22 cellular contexts compared by ENCODE assay signal in the genomic region with DNA sequence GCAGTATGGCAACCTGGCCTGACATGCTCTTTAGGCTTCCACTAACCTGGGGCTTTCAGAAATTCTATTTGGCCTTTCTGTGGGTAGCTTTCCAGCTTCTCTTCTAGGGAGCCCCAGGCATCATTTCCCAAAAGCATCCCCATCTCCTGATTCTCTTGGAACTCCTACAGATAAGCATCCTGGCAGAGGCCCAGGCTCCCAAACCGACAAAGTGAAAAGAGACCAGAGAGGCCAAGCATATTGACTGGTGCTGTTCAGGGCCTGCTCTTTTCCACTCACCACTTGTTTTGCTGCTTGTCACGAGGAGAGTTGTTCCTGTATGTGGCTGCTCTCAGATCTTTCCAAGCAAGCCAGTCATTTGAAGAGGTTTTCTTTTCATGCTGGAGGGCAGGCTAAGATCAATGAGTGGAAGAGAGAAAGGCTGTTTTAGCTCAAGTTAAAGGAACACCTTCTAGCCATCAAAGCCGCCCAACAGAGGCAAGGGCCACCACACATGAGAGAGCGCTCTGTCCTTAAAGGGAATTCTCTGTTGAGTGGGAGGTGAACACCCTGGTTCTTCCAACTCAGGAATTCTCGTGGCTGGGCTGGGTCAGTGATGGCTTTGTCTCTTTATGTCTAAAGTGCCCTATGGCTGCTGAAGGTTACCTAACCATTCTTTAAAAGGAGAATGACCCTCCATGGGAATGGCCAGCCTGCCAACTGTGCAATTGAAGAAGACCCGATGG. TPM values are rescaled to one million over a fixed set of nuclear protein-coding genes. Genes with fewer than 3 reads are reported as not detected.
A peak's percentile ranks its signal among the peaks of the same experiment; 100 is the strongest.
DNase-seq lines count a peak whose midpoint lies in the region; ATAC-seq, FAIRE-seq and TF ChIP-seq lines count a peak whose summit lies in the region.
"Had no signal": no experiment of that assay in that cellular context is flagged by ENCODE, and none has a peak within 500 bp of the region (broad histone marks: within the 10 kb centered on the region; RNA-seq: fewer than 3 reads in every experiment).

No MANE protein-coding gene starts in this region.

- H2AFZ ChIP-seq in astrocyte (ENCODE audit: low read depth, low read length) = no peak overlapping the region

- H3K4me2 ChIP-seq in A549 (peak overlapping the region; percentile 59; the same call in 1 of the 3 replicates), astrocyte (ENCODE audit: low read length) (no peak overlapping the region)

- H3K4me3 ChIP-seq in A549 (no peak overlapping the region), HEK293 (ENCODE audit: low read depth, low read length) (no peak overlapping the region), astrocyte (ENCODE audit: insufficient read depth, low read depth, low read length) (no peak overlapping the region), coronary artery (no peak overlapping the region)
- H3K4me3 ChIP-seq: SJCRH30 had no signal

- peaks cover 31% of the 10 kb centered on the region for H3K4me1 Mint-ChIP-seq in astrocyte (ENCODE audit: low read depth, unreplicated experiment)

- no peak for ATAC-seq in A549
- ATAC-seq: HCT116 had no signal

- H4K20me1 ChIP-seq in astrocyte (ENCODE audit: insufficient read depth, low read length) = no peaks in the 10 kb centered on the region

- no peak overlapping the region for H3K4me3 Mint-ChIP-seq in astrocyte (ENCODE audit: unreplicated experiment)
- H3K4me3 Mint-ChIP-seq: CD4-positive, CD25-positive, alpha-beta regulatory T cell had no signal

- peak overlapping the region; percentile 41 for H3K27ac Mint-ChIP-seq in astrocyte (ENCODE audit: unreplicated experiment)
- H3K27ac Mint-ChIP-seq: CD4-positive, CD25-positive, alpha-beta regulatory T cell had no signal

- no peak for TF ChIP-seq POLR2A in A549 (IDR thresholded peaks at IDR 0.05; ENCODE audit: low read length)

- no peak for FAIRE-seq in A549 (lab: Jason Lieb, UNC)
- FAIRE-seq in astrocyte (lab: Jason Lieb, UNC) = no peak
- FAIRE-seq in frontal cortex (lab: Jason Lieb, UNC) = no peak
- FAIRE-seq: A204.1, HTR-8/SVneo had no signal

- H3K4me1 ChIP-seq in A549 (peaks cover 26% of the 10 kb centered on the region), HEK293 (ENCODE audit: control insufficient read depth, insufficient read depth, low read length) (peaks cover 3% of the 10 kb centered on the region; the same call in 1 of the 2 replicates), astrocyte (ENCODE audit: insufficient read depth, low read length) (peaks cover 16% of the 10 kb centered on the region)

- H3K36me3 ChIP-seq in HEK293 (ENCODE audit: control insufficient read depth in 2 of 2, insufficient read depth in 1 of 2, low read length in 2 of 2) (no peaks in the 10 kb centered on the region), astrocyte (ENCODE audit: insufficient read depth, low read length) (no peaks in the 10 kb centered on the region)
- H3K36me3 ChIP-seq: SJCRH30 had no signal

- no peaks in the 10 kb centered on the region for H3K79me2 ChIP-seq in astrocyte (ENCODE audit: insufficient read depth, low read length)

- H3K36me3 Mint-ChIP-seq in astrocyte (ENCODE audit: low read depth, unreplicated experiment) = no peaks in the 10 kb centered on the region
- H3K36me3 Mint-ChIP-seq: CD4-positive, CD25-positive, alpha-beta regulatory T cell had no signal

- no peaks in the 10 kb centered on the region for H3K9me3 Mint-ChIP-seq in astrocyte (ENCODE audit: unreplicated experiment)
- H3K9me3 Mint-ChIP-seq: CD4-positive, CD25-positive, alpha-beta regulatory T cell had no signal

- CTCF ChIA-PET in A549 (lab: Yijun Ruan, JAX) (interaction anchor here (0.6 to 12.5 kb wide), 14 partner anchors 8 to 676 kb away, joined by 3 to 175 read pairs (median 9); no protein-coding TSS in a partner anchor), HEK293 (lab: Yijun Ruan, JAX) (interaction anchor here (0.5 to 5.1 kb wide), 9 partner anchors 8 to 418 kb away, joined by 3 to 70 read pairs (median 9); no protein-coding TSS in a partner anchor)

- POLR2A ChIA-PET in A549 (lab: Yijun Ruan, JAX) = interaction anchor here (1.3 kb wide), 1 partner anchor 339 kb away, joined by 3 read pairs; a partner anchor contains a TSS
- POLR2A ChIA-PET in HEK293 (lab: Yijun Ruan, JAX) = interaction anchor here (0.6 kb wide), 2 partner anchors 36 to 201 kb away, joined by 3 read pairs; no protein-coding TSS in a partner anchor

- H3K9ac ChIP-seq in astrocyte (ENCODE audit: low read length) = no peak overlapping the region

- TF ChIP-seq RAD21 in A549 (conservative IDR thresholded peaks at IDR 0.05 in 1 of 2, IDR thresholded peaks at IDR 0.05 in 1 of 2) = no peak

- 93% methylated on average over 6 of the region's 6 CpGs for whole genome bisulfite sequencing in A549 (ENCODE audit: missing lambda C conversion rate)

- H3K9me3 ChIP-seq in A549 (no peaks in the 10 kb centered on the region), HEK293 (ENCODE audit: control insufficient read depth, insufficient read depth, low read depth, low read length) (no peaks in the 10 kb centered on the region), astrocyte (ENCODE audit: insufficient read depth, low read depth, low read length) (no peaks in the 10 kb centered on the region)
- H3K9me3 ChIP-seq: SJCRH30 had no signal

- H3K27me3 ChIP-seq in astrocyte (ENCODE audit: insufficient read depth, low read length) = no peaks in the 10 kb centered on the region
- H3K27me3 ChIP-seq: SJCRH30 had no signal

- no peaks in the 10 kb centered on the region for H3K27me3 Mint-ChIP-seq in astrocyte (ENCODE audit: low read depth, unreplicated experiment)

- DNase-seq in A549 (ENCODE audit: low read depth in 1 of 2, low spot score in 1 of 2) = no peak
- DNase-seq in astrocyte (ENCODE audit: low read depth) = no peak
- DNase-seq in renal cortical epithelial cell (ENCODE audit: low read depth) = peak; percentile 55
- DNase-seq in frontal cortex (ENCODE audit: low spot score in 2 of 2) = no peak
- DNase-seq in GM20000 (ENCODE audit: low spot score) = no peak
- no peak for DNase-seq in GOT3 (lab: John Stamatoyannopoulos, UW)
- DNase-seq in coronary artery (ENCODE audit: low spot score) = no peak
- DNase-seq: AML-193; CD4-positive, CD25-positive, alpha-beta regulatory T cell; DMS53; NCI-H1417; NCI-H1930; NCI-H2171; NCI-H446; OCI-M1; SJCRH30 had no signal

- peak overlapping the region; percentile 72 to 75 for H3K27ac ChIP-seq in A549
- no peak overlapping the region for H3K27ac ChIP-seq in HEK293 (ENCODE audit: extremely low read depth, low read depth, low read length)
- no peak overlapping the region for H3K27ac ChIP-seq in astrocyte (ENCODE audit: low read depth, low read length)
- no peak overlapping the region for H3K27ac ChIP-seq in coronary artery
- H3K27ac ChIP-seq: HL-60, RWPE1, SJCRH30 had no signal

- TF ChIP-seq EP300 in A549 (IDR thresholded peaks at IDR 0.05) = no peak

- TF ChIP-seq CTCF in A549 (IDR thresholded peaks at IDR 0.05) = no peak
- no peak for TF ChIP-seq CTCF in HEK293 (tag by site-specific recombination; IDR thresholded peaks at IDR 0.05)
- TF ChIP-seq CTCF in astrocyte (IDR thresholded peaks at IDR 0.05; ENCODE audit: insufficient read depth, low read depth, low read length) = no peak
- TF ChIP-seq CTCF in GM20000 (IDR thresholded peaks at IDR 0.05; ENCODE audit: extremely low read depth, missing control alignments) = no peak
- TF ChIP-seq CTCF in coronary artery (IDR thresholded peaks at IDR 0.05) = no peak

TF ChIP-seq in A549, 52 proteins besides CTCF, POLR2A, EP300 and RAD21:
- TF ChIP-seq EHF (CRISPR knock-in tag; IDR thresholded peaks at IDR 0.05) = peak; percentile 28; the same call in 1 of the 2 replicates
- TF ChIP-seq, protein P1, sequence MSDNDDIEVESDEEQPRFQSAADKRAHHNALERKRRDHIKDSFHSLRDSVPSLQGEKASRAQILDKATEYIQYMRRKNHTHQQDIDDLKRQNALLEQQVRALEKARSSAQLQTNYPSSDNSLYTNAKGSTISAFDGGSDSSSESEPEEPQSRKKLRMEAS (IDR thresholded peaks at IDR 0.05) = no peak
- TF ChIP-seq HDAC2 (IDR thresholded peaks at IDR 0.05) = no peak
- TF ChIP-seq KDM1A (IDR thresholded peaks at IDR 0.05; ENCODE audit: low read depth) = no peak
- TF ChIP-seq ZSCAN20 (CRISPR knock-in tag; IDR thresholded peaks at IDR 0.05) = no peak
- TF ChIP-seq, protein P2, sequence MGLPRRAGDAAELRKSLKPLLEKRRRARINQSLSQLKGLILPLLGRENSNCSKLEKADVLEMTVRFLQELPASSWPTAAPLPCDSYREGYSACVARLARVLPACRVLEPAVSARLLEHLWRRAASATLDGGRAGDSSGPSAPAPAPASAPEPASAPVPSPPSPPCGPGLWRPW (IDR thresholded peaks at IDR 0.05) = no peak
- TF ChIP-seq RARB (CRISPR knock-in tag; IDR thresholded peaks at IDR 0.05) = no peak
- TF ChIP-seq MAFK (IDR thresholded peaks at IDR 0.05; ENCODE audit: partially characterized antibody) = no peak
- TF ChIP-seq HEYL (CRISPR knock-in tag; IDR thresholded peaks at IDR 0.05) = no peak

TF ChIP-seq in HEK293, 187 proteins besides CTCF, POLR2A, EP300 and RAD21:
- TF ChIP-seq SP7 (tag by site-specific recombination; IDR thresholded peaks at IDR 0.05) = no peak
- TF ChIP-seq, protein P3, sequence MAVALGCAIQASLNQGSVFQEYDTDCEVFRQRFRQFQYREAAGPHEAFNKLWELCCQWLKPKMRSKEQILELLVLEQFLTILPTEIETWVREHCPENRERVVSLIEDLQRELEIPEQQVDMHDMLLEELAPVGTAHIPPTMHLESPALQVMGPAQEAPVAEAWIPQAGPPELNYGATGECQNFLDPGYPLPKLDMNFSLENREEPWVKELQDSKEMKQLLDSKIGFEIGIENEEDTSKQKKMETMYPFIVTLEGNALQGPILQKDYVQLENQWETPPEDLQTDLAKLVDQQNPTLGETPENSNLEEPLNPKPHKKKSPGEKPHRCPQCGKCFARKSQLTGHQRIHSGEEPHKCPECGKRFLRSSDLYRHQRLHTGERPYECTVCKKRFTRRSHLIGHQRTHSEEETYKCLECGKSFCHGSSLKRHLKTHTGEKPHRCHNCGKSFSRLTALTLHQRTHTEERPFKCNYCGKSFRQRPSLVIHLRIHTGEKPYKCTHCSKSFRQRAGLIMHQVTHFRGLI (tag by site-specific recombination; IDR thresholded peaks at IDR 0.05) = peak; percentile 64

RNA-seq across cellular contexts. Expression of a gene that starts 31.1 kb away (rescaled TPM):
- polyA plus RNA-seq in A549 (2011; rRNA removed) = 0.71 and 0.79 TPM in 2 replicates
- 0.23 and 0.34 TPM in 2 replicates for polyA plus RNA-seq in A549 (2012; cell fraction: cytosol; rRNA removed)
- 2.4 and 3.3 TPM in 2 replicates for polyA plus RNA-seq in A549 (2012; cell fraction: nucleus; rRNA removed)
- 0.13 to 0.28 TPM (median 0.17 TPM) in 3 replicates for polyA plus RNA-seq in A549 (2017; fragmentation: RNase III; extraction: RNeasy Plus Mini Kit Qiagen cat#74134 plus additional on column Dnase treatment)
- 1.6 and 3.1 TPM in 2 replicates for polyA minus RNA-seq in A549 (2011; rRNA and poly(A)+ RNA removed)
- not detected in 2 replicates for total RNA-seq in astrocyte
- total RNA-seq in renal cortical epithelial cell = 0.45 TPM in 1 of 2 replicates, not detected in the other
- total RNA-seq in frontal cortex = not detected
- total RNA-seq: CD4-positive, CD25-positive, alpha-beta regulatory T cell had no signal

Comparison
In these comparisons a context has a peak if more than half of its experiments do, and no peak if none do; other contexts are left out.
1. H3K27ac ChIP-seq: peak in A549 (2 of 2); none in HEK293 (single experiment), astrocyte (single experiment) and coronary artery (0 of 2).